ENCODE assay signal across 8 cellular contexts in genomic region chr9:122158202-122158601, GRCh38. TPM values are rescaled to one million over a fixed set of nuclear protein-coding genes. Genes with fewer than 3 reads are reported as not detected.
DNase-seq lines count a peak whose midpoint lies in the region; ATAC-seq and TF ChIP-seq lines count a peak whose summit lies in the region.

No MANE protein-coding gene starts in this region.

- 89% methylated on average over 3 of the region's 3 CpGs for WGBS in smooth muscle cell (ENCODE audit: low lambda C conversion rate)

- H3K36me3 Mint-ChIP-seq in activated CD8-positive, alpha-beta memory T cell treated with anti-CD3 and anti-CD28 coated beads, Interleukin-2, amount 10 ng/mL, durations not matched to agents 7 days and 5 days, result peaks cover 5% of the 10 kb centered on the region

- H3K9me3 ChIP-seq in smooth muscle cell (replicated peaks; ENCODE audit: low read depth), result peaks cover 4% of the 10 kb centered on the region

- intact Hi-C loops in sciatic nerve (cut with DNase I), result no loop called here

- no peaks in the 10 kb centered on the region for H3K27me3 ChIP-seq in smooth muscle cell (ENCODE audit: low read depth)

- peak overlapping the region; percentile 94 for H3K4me2 ChIP-seq in smooth muscle cell

- DNase-seq in COLO668 (lab: John Stamatoyannopoulos, UW; ENCODE audit: unreplicated experiment) (peak; percentile 31), NCI-H446 (lab: John Stamatoyannopoulos, UW) (peak; percentile 16 to 27), fibroblast of the aortic adventitia (ENCODE audit: low read depth) (peak; percentile 52), smooth muscle cell (lab: John Stamatoyannopoulos, UW; ENCODE audit: unreplicated experiment) (no peak), amniotic stem cell (lab: John Stamatoyannopoulos, UW) (no peak), sciatic nerve (ENCODE audit: low spot score) (no peak)
- DNase-seq in activated CD8-positive, alpha-beta memory T cell treated with anti-CD3 and anti-CD28 coated beads, Interleukin-2, amount 10 ng/mL, durations not matched to agents 7 days and 5 days, result no peak

- H3F3A ChIP-seq in smooth muscle cell (ENCODE audit: low read depth), result no peaks in the 10 kb centered on the region

- H3K4me3 ChIP-seq in fibroblast of the aortic adventitia (ENCODE audit: low read depth, low read length) (peak overlapping the region; percentile 31), smooth muscle cell (peak overlapping the region; percentile 72)

- peak; percentile 69 for TF ChIP-seq CTCF in fibroblast of the aortic adventitia (IDR thresholded peaks at IDR 0.05; ENCODE audit: insufficient read depth, low read length)
- TF ChIP-seq CTCF in smooth muscle cell (IDR thresholded peaks at IDR 0.05; ENCODE audit: borderline replicate concordance, insufficient read depth, poor library complexity, severe bottlenecking), result peak; percentile 41

- peaks cover 29% of the 10 kb centered on the region for H3K4me1 Mint-ChIP-seq in activated CD8-positive, alpha-beta memory T cell treated with anti-CD3 and anti-CD28 coated beads, Interleukin-2, amount 10 ng/mL, durations not matched to agents 7 days and 5 days

- peak; percentile 37 for ATAC-seq in GM21825 (IDR thresholded peaks at IDR 0.05; ENCODE audit: unreplicated experiment)
- ATAC-seq in activated CD8-positive, alpha-beta memory T cell treated with anti-CD3 and anti-CD28 coated beads, Interleukin-2, amount 10 ng/mL, durations not matched to agents 7 days and 5 days, result no peak
- no peak for ATAC-seq in sciatic nerve

- H3K4me3 Mint-ChIP-seq in activated CD8-positive, alpha-beta memory T cell treated with anti-CD3 and anti-CD28 coated beads, Interleukin-2, amount 10 ng/mL, durations not matched to agents 7 days and 5 days, result no peak overlapping the region

- H4K20me1 ChIP-seq in smooth muscle cell (ENCODE audit: low read depth), result peaks cover 48% of the 10 kb centered on the region

- no peak overlapping the region for H2AFZ ChIP-seq in smooth muscle cell (ENCODE audit: low read depth)

- peak overlapping the region; percentile 44 for H3K27ac Mint-ChIP-seq in activated CD8-positive, alpha-beta memory T cell treated with anti-CD3 and anti-CD28 coated beads, Interleukin-2, amount 10 ng/mL, durations not matched to agents 7 days and 5 days

- no peak overlapping the region for H3K9ac ChIP-seq in smooth muscle cell (ENCODE audit: low read depth)

- H3K27me3 Mint-ChIP-seq in activated CD8-positive, alpha-beta memory T cell treated with anti-CD3 and anti-CD28 coated beads, Interleukin-2, amount 10 ng/mL, durations not matched to agents 7 days and 5 days, result peaks cover 18% of the 10 kb centered on the region

- peaks cover 8% of the 10 kb centered on the region for H3K4me1 ChIP-seq in smooth muscle cell (ENCODE audit: low read depth)

- no peaks in the 10 kb centered on the region for H3K36me3 ChIP-seq in smooth muscle cell (ENCODE audit: low read depth)

- CTCF ChIA-PET in activated CD8-positive, alpha-beta memory T cell treated with anti-CD3 and anti-CD28 coated beads, Interleukin-2, amount 10 ng/mL, durations not matched to agents 7 days and 5 days (lab: Charles Lee), result interaction anchor here (1.1 to 2.7 kb wide), 3 partner anchors 35 to 150 kb away, joined by 3 to 8 read pairs (median 3); no protein-coding TSS in a partner anchor

- peaks cover 2% of the 10 kb centered on the region for H3K9me3 Mint-ChIP-seq in activated CD8-positive, alpha-beta memory T cell treated with anti-CD3 and anti-CD28 coated beads, Interleukin-2, amount 10 ng/mL, durations not matched to agents 7 days and 5 days (ENCODE audit: low read depth)

- H3K27ac ChIP-seq in smooth muscle cell (ENCODE audit: low read depth), result no peak overlapping the region

- peaks cover 62% of the 10 kb centered on the region for H3K79me2 ChIP-seq in smooth muscle cell (ENCODE audit: low read depth)

RNA-seq across cellular contexts. Expression of gene NDUFA8, which starts 1.4 kb away (rescaled TPM):
- total RNA-seq in activated CD8-positive, alpha-beta memory T cell treated with anti-CD3 and anti-CD28 coated beads, Interleukin-2, amount 10 ng/mL, durations not matched to agents 7 days and 5 days, result 10 to 100 TPM; 36.4 to 49.1 TPM
- total RNA-seq in fibroblast of the aortic adventitia (ENCODE audit: low replicate concordance), result 23.5 and 25.2 TPM in 2 replicates
- total RNA-seq in smooth muscle cell, result 28.5 and 47.5 TPM in 2 replicates
- 126 and 128 TPM in 2 replicates for polyA plus RNA-seq in smooth muscle cell
- 31.9 TPM for total RNA-seq in sciatic nerve

RNA-seq across cellular contexts. Expression of gene MORN5, which starts 1.5 kb away (rescaled TPM):
- not detected for total RNA-seq in activated CD8-positive, alpha-beta memory T cell treated with anti-CD3 and anti-CD28 coated beads, Interleukin-2, amount 10 ng/mL, durations not matched to agents 7 days and 5 days
- not detected in 2 replicates for total RNA-seq in fibroblast of the aortic adventitia (ENCODE audit: low replicate concordance)
- total RNA-seq in smooth muscle cell, result not detected in 2 replicates
- not detected in 2 replicates for polyA plus RNA-seq in smooth muscle cell
- total RNA-seq in sciatic nerve, result not detected

Comparison
In these comparisons a context has a peak if more than half of its experiments do, and no peak if none do; other contexts are left out.
1. DNase-seq: peak in COLO668 (single experiment), NCI-H446 (2 of 2) and fibroblast of the aortic adventitia (single experiment); none in activated CD8-positive, alpha-beta memory T cell treated with anti-CD3 and anti-CD28 coated beads, Interleukin-2, amount 10 ng/mL, durations not matched to agents 7 days and 5 days (single experiment), smooth muscle cell (single experiment), amniotic stem cell (single experiment) and sciatic nerve (single experiment).